Comparison of ENCODE assay signal across 8 cellular contexts in genomic region chr16:66516172-66516807, GRCh38. TPM values are rescaled to one million over a fixed set of nuclear protein-coding genes. Genes with fewer than 3 reads are reported as not detected.
A peak's percentile ranks its signal among the peaks of the same experiment; 100 is the strongest.
DNase-seq lines count a peak whose midpoint lies in the region; ATAC-seq and FAIRE-seq lines count a peak whose summit lies in the region.

No MANE protein-coding gene starts in this region.

- peak overlapping the region; percentile 22 for H3K4me3 ChIP-seq in naive thymus-derived CD4-positive, alpha-beta T cell (ENCODE audit: low read length)

- DNase-seq in activated naive CD8-positive, alpha-beta T cell treated with anti-CD3 and anti-CD28 coated beads, Interleukin-2, amount 50 U/mL, for 24 hours: no peak
- no peak for DNase-seq in naive thymus-derived CD4-positive, alpha-beta T cell
- DNase-seq in amniotic stem cell (lab: John Stamatoyannopoulos, UW) (no peak), RCC 7860 (ENCODE audit: low spot score) (no peak), LoVo (ENCODE audit: low spot score) (no peak)

- peaks cover 62% of the 10 kb centered on the region for H3K4me1 Mint-ChIP-seq in activated naive CD8-positive, alpha-beta T cell treated with anti-CD3 and anti-CD28 coated beads, Interleukin-2, amount 50 U/mL, for 24 hours
- H3K4me1 Mint-ChIP-seq in naive thymus-derived CD4-positive, alpha-beta T cell: peaks cover 59 to 78% (median 68%) of the 10 kb centered on the region in 7 donors

- intact Hi-C loops in naive thymus-derived CD4-positive, alpha-beta T cell (cut with micrococcal nuclease): loop anchor here in 1 of 2 donors (1.0 to 2.0 kb wide), 4 partner anchors 8 to 108 kb away; partner anchors contain the start of gene CMTM3

- CTCF ChIA-PET in naive thymus-derived CD4-positive, alpha-beta T cell (lab: Charles Lee): interaction anchor here (0.7 kb wide), 1 partner anchor 36 kb away, joined by 3 read pairs; no protein-coding TSS in a partner anchor

- H3K9me3 Mint-ChIP-seq in activated naive CD8-positive, alpha-beta T cell treated with anti-CD3 and anti-CD28 coated beads, Interleukin-2, amount 50 U/mL, for 24 hours: no peaks in the 10 kb centered on the region
- no peaks in the 10 kb centered on the region for H3K9me3 Mint-ChIP-seq in naive thymus-derived CD4-positive, alpha-beta T cell

- H3K27ac Mint-ChIP-seq in activated naive CD8-positive, alpha-beta T cell treated with anti-CD3 and anti-CD28 coated beads, Interleukin-2, amount 50 U/mL, for 24 hours: peak overlapping the region; percentile 95
- H3K27ac Mint-ChIP-seq in naive thymus-derived CD4-positive, alpha-beta T cell: peak overlapping the region; percentile 67 to 99 (median 89)

- peaks cover 47 to 54% of the 10 kb centered on the region in 2 donors for H3K4me1 ChIP-seq in naive thymus-derived CD4-positive, alpha-beta T cell (ENCODE audit: control insufficient read depth in 2 of 2, insufficient read depth in 2 of 2, low read length in 2 of 2)

- peak overlapping the region; percentile 52 for H3K27ac ChIP-seq in naive thymus-derived CD4-positive, alpha-beta T cell (ENCODE audit: low read depth, low read length)

- H3K4me3 Mint-ChIP-seq in activated naive CD8-positive, alpha-beta T cell treated with anti-CD3 and anti-CD28 coated beads, Interleukin-2, amount 50 U/mL, for 24 hours: peak overlapping the region; percentile 82
- H3K4me3 Mint-ChIP-seq in naive thymus-derived CD4-positive, alpha-beta T cell: peak overlapping the region; percentile 23 to 88 (median 72)

- POLR2A ChIA-PET in naive thymus-derived CD4-positive, alpha-beta T cell (lab: Charles Lee): interaction anchor here (0.9 to 1.0 kb wide), 2 partner anchors 32 to 36 kb away, joined by 3 to 4 read pairs; partner anchors contain the start of gene CKLF

- H3K36me3 Mint-ChIP-seq in activated naive CD8-positive, alpha-beta T cell treated with anti-CD3 and anti-CD28 coated beads, Interleukin-2, amount 50 U/mL, for 24 hours (ENCODE audit: low read depth): no peaks in the 10 kb centered on the region
- peaks cover 0 to 14% (median 0%) of the 10 kb centered on the region in 5 donors for H3K36me3 Mint-ChIP-seq in naive thymus-derived CD4-positive, alpha-beta T cell

- ATAC-seq in GM18499 (IDR thresholded peaks at IDR 0.05; ENCODE audit: insufficient read depth, unreplicated experiment): peak; percentile 2
- peak; percentile 28 for ATAC-seq in HG03175 (IDR thresholded peaks at IDR 0.05; ENCODE audit: unreplicated experiment)
- no peak for ATAC-seq in activated naive CD8-positive, alpha-beta T cell treated with anti-CD3 and anti-CD28 coated beads, Interleukin-2, amount 50 U/mL, for 24 hours
- peak; percentile 6 for ATAC-seq in naive thymus-derived CD4-positive, alpha-beta T cell
- no peak for ATAC-seq in HG03139 (IDR thresholded peaks at IDR 0.05; ENCODE audit: unreplicated experiment)

- no peaks in the 10 kb centered on the region for H3K27me3 ChIP-seq in naive thymus-derived CD4-positive, alpha-beta T cell (ENCODE audit: control insufficient read depth in 2 of 2, insufficient read depth in 2 of 2, low read length in 2 of 2)

- H3K27me3 Mint-ChIP-seq in activated naive CD8-positive, alpha-beta T cell treated with anti-CD3 and anti-CD28 coated beads, Interleukin-2, amount 50 U/mL, for 24 hours: no peaks in the 10 kb centered on the region
- H3K27me3 Mint-ChIP-seq in naive thymus-derived CD4-positive, alpha-beta T cell: no peaks in the 10 kb centered on the region

- H3K36me3 ChIP-seq in naive thymus-derived CD4-positive, alpha-beta T cell (ENCODE audit: control insufficient read depth in 2 of 3, insufficient read depth in 3 of 3, low read length in 3 of 3): no peaks in the 10 kb centered on the region

- no peaks in the 10 kb centered on the region for H3K9me3 ChIP-seq in naive thymus-derived CD4-positive, alpha-beta T cell (ENCODE audit: control insufficient read depth in 2 of 3, low read length in 3 of 3)

- FAIRE-seq in RCC 7860 (lab: Jason Lieb, UNC): no peak

RNA-seq across cellular contexts. Expression of gene TK2, which starts 33.6 kb away (rescaled TPM):
- total RNA-seq in naive thymus-derived CD4-positive, alpha-beta T cell: 10 to 100 TPM in 2 of 5 experiments, 1 to 10 TPM in 3; 6.2 to 19.8 (median 7.9) TPM
- 1 to 10 TPM; 3.5 to 4.1 TPM for polyA plus RNA-seq in naive thymus-derived CD4-positive, alpha-beta T cell

RNA-seq across cellular contexts. Expression of gene CKLF, which starts 36.1 kb away (rescaled TPM):
- 100 to 1,000 TPM in 1 of 5 experiments, 10 to 100 TPM in 4; 24.1 to 160 (median 42.9) TPM for total RNA-seq in naive thymus-derived CD4-positive, alpha-beta T cell
- polyA plus RNA-seq in naive thymus-derived CD4-positive, alpha-beta T cell: 100 to 1,000 TPM in 1 of 2 donors, 10 to 100 TPM in 1; 56.4 to 110 TPM

RNA-seq across cellular contexts. Expression of gene CMTM1, which starts 49.9 kb away (rescaled TPM):
- 10 to 100 TPM in 1 of 5 experiments, 1 to 10 TPM in 4; 1.3 to 23.3 (median 5.2) TPM for total RNA-seq in naive thymus-derived CD4-positive, alpha-beta T cell
- polyA plus RNA-seq in naive thymus-derived CD4-positive, alpha-beta T cell: under 1 TPM; 0.36 to 0.41 TPM

Comparison
In these comparisons a context has a peak if more than half of its experiments do, and no peak if none do; other contexts are left out.
1. ATAC-seq: peak in GM18499 (single experiment), HG03175 (single experiment) and naive thymus-derived CD4-positive, alpha-beta T cell (single experiment); none in activated naive CD8-positive, alpha-beta T cell treated with anti-CD3 and anti-CD28 coated beads, Interleukin-2, amount 50 U/mL, for 24 hours (single experiment) and HG03139 (single experiment).